Comparison of ENCODE assay signal across 8 cellular contexts in genomic region chr2:78861546-78861945, GRCh38.
DNase-seq lines count a peak whose midpoint lies in the region; ATAC-seq, FAIRE-seq and TF ChIP-seq lines count a peak whose summit lies in the region.
"Had no signal": no experiment of that assay in that cellular context is flagged by ENCODE, and none has a peak within 500 bp of the region (broad histone marks: within the 10 kb centered on the region; RNA-seq: fewer than 3 reads in every experiment).

No MANE protein-coding gene starts in this region.

- FAIRE-seq in HTR-8/SVneo (lab: Jason Lieb, UNC) (no peak), pancreas (lab: Jason Lieb, UNC) (no peak)

- no peaks in the 10 kb centered on the region for H3K36me3 ChIP-seq in adrenal gland (replicated peaks in 1 of 2)
- no peaks in the 10 kb centered on the region for H3K36me3 ChIP-seq in pancreas
- no peaks in the 10 kb centered on the region for H3K36me3 ChIP-seq in stomach

- intact Hi-C loops in adrenal gland (cut with DNase I) = loop anchor here in 1 of 2 donors (10.0 kb wide), 1 partner anchor 187 kb away; no protein-coding TSS in a partner anchor
- intact Hi-C loops in pancreas (cut with DNase I) = no loop called here
- intact Hi-C loops in stomach (cut with DNase I; ENCODE audit: low total_unique reads) = no loop called here

- ATAC-seq in pancreas (peak in 3 of 4 donors; percentile 58 to 82 (median 69)), HG02870 (IDR thresholded peaks at IDR 0.05; ENCODE audit: unreplicated experiment) (no peak)

- H3K27ac ChIP-seq in adrenal gland (no peak overlapping the region), pancreas (no peak overlapping the region), stomach (no peak overlapping the region)

- H3K4me3 ChIP-seq in GM12875 (ENCODE audit: low read depth, low read length) = no peak overlapping the region
- no peak overlapping the region for H3K4me3 ChIP-seq in adrenal gland
- no peak overlapping the region for H3K4me3 ChIP-seq in pancreas
- H3K4me3 ChIP-seq in stomach = no peak overlapping the region

- no peaks in the 10 kb centered on the region for H3K4me1 Mint-ChIP-seq in immature natural killer cell
- H3K4me1 Mint-ChIP-seq: activated naive CD4-positive, alpha-beta T cell treated with anti-CD3 and anti-CD28 coated beads, Interleukin-2, amount 50 U/mL, for 24 hours had no signal

- peaks cover 0 to 3% (median 0%) of the 10 kb centered on the region in 3 donors for H3K36me3 Mint-ChIP-seq in immature natural killer cell
- H3K36me3 Mint-ChIP-seq: activated naive CD4-positive, alpha-beta T cell treated with anti-CD3 and anti-CD28 coated beads, Interleukin-2, amount 50 U/mL, for 24 hours had no signal

- no peak for TF ChIP-seq EP300 in stomach (IDR thresholded peaks at IDR 0.05)

- H3K4me3 Mint-ChIP-seq in immature natural killer cell = no peak overlapping the region
- H3K4me3 Mint-ChIP-seq: activated naive CD4-positive, alpha-beta T cell treated with anti-CD3 and anti-CD28 coated beads, Interleukin-2, amount 50 U/mL, for 24 hours had no signal

- no peaks in the 10 kb centered on the region for H3K27me3 ChIP-seq in adrenal gland
- H3K27me3 ChIP-seq in pancreas = no peaks in the 10 kb centered on the region
- H3K27me3 ChIP-seq in stomach = no peaks in the 10 kb centered on the region

- H3K9me3 Mint-ChIP-seq in immature natural killer cell = peaks cover 10 to 33% (median 23%) of the 10 kb centered on the region in 6 donors

- H3K27ac Mint-ChIP-seq in immature natural killer cell = no peak overlapping the region
- H3K27ac Mint-ChIP-seq: activated naive CD4-positive, alpha-beta T cell treated with anti-CD3 and anti-CD28 coated beads, Interleukin-2, amount 50 U/mL, for 24 hours had no signal

- H3K9me3 ChIP-seq in adrenal gland (replicated peaks in 1 of 3) (no peaks in the 10 kb centered on the region), pancreas (no peaks in the 10 kb centered on the region), stomach (no peaks in the 10 kb centered on the region)

- TF ChIP-seq CTCF in GM12875 (IDR thresholded peaks at IDR 0.05; ENCODE audit: borderline replicate concordance, insufficient read depth, low read depth, low read length) = peak; percentile 44; the same call in 1 of the 2 replicates
- peak; percentile 15 to 50 (median 38) for TF ChIP-seq CTCF in adrenal gland (IDR thresholded peaks at IDR 0.05)
- TF ChIP-seq CTCF in pancreas (IDR thresholded peaks at IDR 0.05) = peak; percentile 18 to 34 (median 30)
- peak in 2 of 7 experiments; percentile 28 to 39 for TF ChIP-seq CTCF in stomach (IDR thresholded peaks at IDR 0.05)

- DNase-seq in HTR-8/SVneo (ENCODE audit: insufficient read length, low spot score) (peak; percentile 5), adrenal gland (peak in 3 of 7 donors; percentile 7 to 19 (median 17)), pancreas (peak in 2 of 6 donors; percentile 9 to 12), immature natural killer cell (no peak), stomach (no peak)

- peaks cover 0 to 5% (median 0%) of the 10 kb centered on the region in 3 donors for H3K27me3 Mint-ChIP-seq in immature natural killer cell (ENCODE audit: low read depth in 3 of 3)
- H3K27me3 Mint-ChIP-seq: activated naive CD4-positive, alpha-beta T cell treated with anti-CD3 and anti-CD28 coated beads, Interleukin-2, amount 50 U/mL, for 24 hours had no signal

- no peaks in the 10 kb centered on the region for H3K4me1 ChIP-seq in adrenal gland (replicated peaks in 1 of 2)
- H3K4me1 ChIP-seq in pancreas = no peaks in the 10 kb centered on the region
- no peaks in the 10 kb centered on the region for H3K4me1 ChIP-seq in stomach

- WGBS in adrenal gland, 4 donors = 56 to 68% (median 60%) methylated on average over 6 of the region's 6 CpGs
- WGBS in pancreas, 2 donors = 34 to 39% methylated on average over 6 of the region's 6 CpGs
- WGBS in stomach, 5 donors = 37 to 62% (median 44%) methylated on average over 6 of the region's 6 CpGs

- TF ChIP-seq POLR2A in adrenal gland (IDR thresholded peaks at IDR 0.05) = no peak
- TF ChIP-seq POLR2A in stomach (IDR thresholded peaks at IDR 0.05) = no peak
